In the genomic region with DNA sequence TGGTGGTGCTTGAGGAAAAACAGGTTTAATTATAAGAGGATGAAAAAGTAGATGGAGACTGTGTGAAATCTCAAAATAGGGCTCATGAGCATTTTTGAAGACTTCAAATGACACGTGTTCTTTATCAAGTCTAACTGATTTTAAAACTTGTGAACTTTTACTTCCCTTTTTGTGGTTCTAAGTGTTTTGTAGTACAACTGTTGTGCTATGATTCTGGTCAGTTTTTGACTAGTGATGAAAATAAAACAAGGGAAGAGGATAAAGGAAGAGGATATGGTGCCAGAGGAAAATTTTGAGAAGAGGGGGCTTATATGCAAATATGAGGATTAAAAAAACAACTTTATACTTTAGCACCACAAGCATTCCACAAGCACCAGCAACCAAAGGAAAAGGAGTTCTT, we compare ENCODE assay signal across 26 cellular contexts.
A peak's percentile ranks its signal among the peaks of the same experiment; 100 is the strongest.
DNase-seq lines count a peak whose midpoint lies in the region; ATAC-seq, FAIRE-seq and TF ChIP-seq lines count a peak whose summit lies in the region.
"Had no signal": no experiment of that assay in that cellular context is flagged by ENCODE, and none has a peak within 500 bp of the region (broad histone marks: within the 10 kb centered on the region; RNA-seq: fewer than 3 reads in every experiment).

No MANE protein-coding gene starts in this region.

- no peaks in the 10 kb centered on the region for H3K27me3 ChIP-seq in GM12878 (replicated peaks in 1 of 2; ENCODE audit: control insufficient read depth in 2 of 2, insufficient read depth in 2 of 2, low read length in 1 of 2)
- H3K27me3 ChIP-seq: BE2C, esophagus squamous epithelium, neural progenitor cell, spleen, transverse colon had no signal

- in situ Hi-C loops in GM12878 (cut with MboI), result no loop called here

- no peak overlapping the region for H3K4me3 ChIP-seq in GM12878
- H3K4me3 ChIP-seq: esophagus squamous epithelium, neural progenitor cell, spleen, transverse colon had no signal

- RAD21 ChIA-PET in GM12878 (lab: Charles Lee; ENCODE audit: unreplicated experiment), result no interaction called here

- FAIRE-seq in GM12878 (lab: Jason Lieb, UNC), result no peak
- FAIRE-seq: frontal cortex had no signal

- H2AFZ ChIP-seq in GM12878 (ENCODE audit: control insufficient read depth, low read depth, low read length), result no peak overlapping the region
- H2AFZ ChIP-seq: neural progenitor cell, parathyroid adenoma had no signal

- ATAC-seq in GM18502 (IDR thresholded peaks at IDR 0.05; ENCODE audit: poor library complexity, unreplicated experiment), result peak; percentile 47
- ATAC-seq in HG03066 (IDR thresholded peaks at IDR 0.05; ENCODE audit: low read depth, unreplicated experiment), result peak; percentile 54
- ATAC-seq in GM12878, result peak; percentile 52; the same call in 2 of the 3 replicates
- ATAC-seq in HG02610 (IDR thresholded peaks at IDR 0.05; ENCODE audit: unreplicated experiment), result no peak
- no peak for ATAC-seq in GM18873 (IDR thresholded peaks at IDR 0.05; ENCODE audit: low FRiP score, unreplicated experiment)
- ATAC-seq: left cardiac atrium, PC-3, right cardiac atrium had no signal

- 10% methylated on average over 1 of the region's 1 CpG for WGBS in GM12878 (ENCODE audit: insufficient coverage, insufficient replicate concordance, low lambda C conversion rate, missing lambda C conversion rate)

- H3K4me2 ChIP-seq in GM12878 (ENCODE audit: control insufficient read depth, insufficient read depth), result no peak overlapping the region
- H3K4me2 ChIP-seq: neural progenitor cell had no signal

- CTCF ChIA-PET in GM12878 (lab: Yijun Ruan, JAX), result no interaction called here

- BruUV-seq in GM12878 (replicated peaks; lab: Mats Ljungman, UMichigan), result no TSS peak

- H3K79me2 ChIP-seq in GM12878 (ENCODE audit: control insufficient read depth, insufficient read depth, low read length), result no peaks in the 10 kb centered on the region
- H3K79me2 ChIP-seq: parathyroid adenoma had no signal

- no peak for TF ChIP-seq POLR2A in GM12878 (IDR thresholded peaks at IDR 0.05; ENCODE audit: low read depth, low read length)

- no peaks in the 10 kb centered on the region for H4K20me1 ChIP-seq in GM12878 (ENCODE audit: control insufficient read depth, insufficient read depth)

- no peak for TF ChIP-seq RAD21 in GM12878 (IDR thresholded peaks at IDR 0.05; ENCODE audit: insufficient read depth, low read depth, low read length)

- SMC1A ChIA-PET in GM12878 (lab: Charles Lee; ENCODE audit: uncharacterized antibody, unreplicated experiment), result no interaction called here

- H3K4me1 ChIP-seq in GM12878 (ENCODE audit: control insufficient read depth, insufficient read depth, low read length), result no peaks in the 10 kb centered on the region
- H3K4me1 ChIP-seq: BE2C, esophagus squamous epithelium, parathyroid adenoma, spleen, transverse colon had no signal

- H3K9me3 ChIP-seq in GM12878 (replicated peaks; ENCODE audit: control insufficient read depth, insufficient read depth, low read length), result peaks cover 2% of the 10 kb centered on the region; the same call in 2 of the 3 replicates
- H3K9me3 ChIP-seq: BE2C had no signal

- TF ChIP-seq CTCF in GM12878 (IDR thresholded peaks at IDR 0.05 in 2 of 3, conservative IDR thresholded peaks at IDR 0.05 in 1 of 3; ENCODE audit: control insufficient read depth in 2 of 3, extremely low read depth in 1 of 3, insufficient read depth in 1 of 3, low read depth in 3 of 3, low read length in 3 of 3), result no peak

- no peak overlapping the region for H3K27ac ChIP-seq in GM12878 (ENCODE audit: control insufficient read depth, insufficient read depth)
- H3K27ac ChIP-seq: esophagus squamous epithelium, neural progenitor cell, parathyroid adenoma, spleen, transverse colon had no signal

- TF ChIP-seq EP300 in GM12878 (IDR thresholded peaks at IDR 0.05; ENCODE audit: borderline replicate concordance in 1 of 2, control insufficient read depth in 1 of 2, low read depth in 2 of 2, low read length in 2 of 2), result no peak

- H3K36me3 ChIP-seq in GM12878 (ENCODE audit: control insufficient read depth in 2 of 2, insufficient read depth in 2 of 2, low read length in 1 of 2), result no peaks in the 10 kb centered on the region
- H3K36me3 ChIP-seq: BE2C, esophagus squamous epithelium, neural progenitor cell, spleen, transverse colon had no signal

- POLR2A ChIA-PET in GM12878 (lab: Charles Lee), result no interaction called here

- intact Hi-C loops in GM12878 (cut with micrococcal nuclease; ENCODE audit: unreplicated experiment), result no loop called here

- peak; percentile 74 for DNase-seq in MV-4-11 (lab: John Stamatoyannopoulos, UW)
- no peak for DNase-seq in GM12878 (ENCODE audit: low read depth, low spot score)
- DNase-seq in NCI-H446 treated with DMSO at 0.1 percent for 48 hours (lab: John Stamatoyannopoulos, UW), result no peak
- DNase-seq: ACHN; activated CD4-positive, alpha-beta T cell treated with anti-CD3 and anti-CD28 coated beads for 48 hours; activated CD8-positive, alpha-beta memory T cell treated with anti-CD3 and anti-CD28 coated beads for 24 hours; activated effector memory CD4-positive, alpha-beta T cell treated with Interleukin-2 at 50 U/mL for 16 hours; activated naive CD8-positive, alpha-beta T cell treated with anti-CD3 and anti-CD28 coated beads, Interleukin-2, amount 10 ng/mL, durations not matched to agents 7 days and 5 days; BE2C; dermis blood vessel endothelial cell; esophagus squamous epithelium; left cardiac atrium; mammary epithelial cell; NCI-H2081; NCI-H82; PC-3; right cardiac atrium; spleen; transverse colon had no signal

- no peak overlapping the region for H3K9ac ChIP-seq in GM12878 (ENCODE audit: control insufficient read depth, insufficient read depth, low read length)
- H3K9ac ChIP-seq: neural progenitor cell, parathyroid adenoma had no signal

TF ChIP-seq in GM12878, 131 proteins besides CTCF, POLR2A, EP300 and RAD21 (continues in another document):
- TF ChIP-seq KDM1A (IDR thresholded peaks at IDR 0.05; ENCODE audit: borderline replicate concordance), result no peak
- 0 out of 2 replicates have a peak, but pooled peaks have one; percentile 17 for TF ChIP-seq RUNX3 (IDR thresholded peaks at IDR 0.05; ENCODE audit: low read length)
- TF ChIP-seq LARP7 (IDR thresholded peaks at IDR 0.05), result no peak
- peak; percentile 55 for TF ChIP-seq IKZF1 (conservative IDR thresholded peaks at IDR 0.05)
- no peak for TF ChIP-seq ZZZ3 (IDR thresholded peaks at IDR 0.05; ENCODE audit: control insufficient read depth, insufficient read length, low read depth)
- TF ChIP-seq SMAD1 (IDR thresholded peaks at IDR 0.05; ENCODE audit: low read depth, partially characterized antibody), result no peak
- no peak for TF ChIP-seq JUND (IDR thresholded peaks at IDR 0.05; ENCODE audit: low read depth, low read length)
- peak; percentile 37; the same call in 1 of the 2 replicates for TF ChIP-seq MTA2 (IDR thresholded peaks at IDR 0.05; ENCODE audit: low read depth)
- no peak for TF ChIP-seq BRCA1 (IDR thresholded peaks at IDR 0.05; ENCODE audit: low read depth, low read length)
- no peak for TF ChIP-seq JUNB (IDR thresholded peaks at IDR 0.05)
- no peak for TF ChIP-seq NR2F1 (conservative IDR thresholded peaks at IDR 0.05)
- TF ChIP-seq HDAC2 (IDR thresholded peaks at IDR 0.05), result no peak
- peak; percentile 26 to 40; a peak in 1 of 4 replicates for TF ChIP-seq BHLHE40 (IDR thresholded peaks at IDR 0.05; ENCODE audit: borderline replicate concordance in 1 of 2, low read depth in 2 of 2, low read length in 1 of 2)
- 0 out of 2 replicates have a peak, but pooled peaks have one; percentile 12 for TF ChIP-seq MEF2A (IDR thresholded peaks at IDR 0.05; ENCODE audit: insufficient read depth, low read depth, low read length)
- TF ChIP-seq FOS (IDR thresholded peaks at IDR 0.05; ENCODE audit: borderline replicate concordance, extremely low read depth, insufficient read length), result no peak
- no peak for TF ChIP-seq PKNOX1 (IDR thresholded peaks at IDR 0.05)
- no peak for TF ChIP-seq CEBPB (IDR thresholded peaks at IDR 0.05; ENCODE audit: borderline replicate concordance in 1 of 2, low read depth in 2 of 2, low read length in 2 of 2)
- TF ChIP-seq RAD51 (IDR thresholded peaks at IDR 0.05), result peak; percentile 44; the same call in 1 of the 2 replicates
- no peak for TF ChIP-seq CHD4 (IDR thresholded peaks at IDR 0.05)
- no peak for TF ChIP-seq PRDM15 (CRISPR knock-in tag; IDR thresholded peaks at IDR 0.05)

Comparison
In these comparisons a context has a peak if more than half of its experiments do, and no peak if none do; other contexts are left out.
1. ATAC-seq: peak in GM18502 (single experiment), HG03066 (single experiment) and GM12878 (single experiment); none in HG02610 (single experiment) and GM18873 (single experiment).